ENCODE assay signal across 28 cellular contexts in the genomic region with DNA sequence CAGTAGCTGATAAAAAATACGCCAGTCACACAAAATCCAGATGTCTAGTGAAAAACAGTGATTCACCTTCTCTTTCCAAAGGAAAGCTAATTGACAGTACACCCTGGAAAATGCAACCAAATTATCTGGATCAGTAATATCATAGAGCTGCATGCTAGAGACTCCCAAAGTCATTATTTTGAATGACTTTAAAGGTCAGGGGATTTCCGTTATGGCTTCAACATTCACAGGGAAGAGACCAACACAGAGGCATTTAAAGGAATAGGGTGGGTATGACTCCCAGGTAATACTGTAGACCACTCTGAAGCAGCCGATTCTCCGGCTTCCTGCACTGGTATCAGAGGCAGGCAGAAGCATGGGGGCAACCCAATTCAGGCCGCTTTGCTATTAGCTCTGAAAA.
"Had no signal": no experiment of that assay in that cellular context is flagged by ENCODE, and none has a peak within 500 bp of the region (broad histone marks: within the 10 kb centered on the region; RNA-seq: fewer than 3 reads in every experiment).

No MANE protein-coding gene starts in this region.

- ATAC-seq: esophagus mucosa; gastroesophageal sphincter; left colon; left ventricle myocardium superior; naive thymus-derived CD4-positive, alpha-beta T cell; right cardiac atrium; stimulated activated memory B cell treated with anti-CD40 and anti-IgM and Interleukin-4, amounts not matched to agents 10 μg/mL and 1 μg/mL and 100 μg/mL, for 72 hours; stimulated activated naive CD8-positive, alpha-beta T cell treated with anti-CD3 and anti-CD28 coated beads, Interleukin-15, Interleukin-2, amounts not matched to agents 100 U/mL and 50 U/mL, for 24 hours had no signal

- H3K36me3 ChIP-seq: colonic mucosa, neural progenitor cell, prostate gland, tibial artery had no signal

- H3K4me1 ChIP-seq: colonic mucosa, prostate gland, testis, tibial artery had no signal

- H3K27ac ChIP-seq: colonic mucosa, epithelial cell of prostate, gastroesophageal sphincter, neural progenitor cell, prostate gland, sigmoid colon, testis, tibial artery had no signal

- H3K9ac ChIP-seq: neural progenitor cell had no signal

- H2AFZ ChIP-seq: neural progenitor cell had no signal

- DNase-seq: central memory CD4-positive, alpha-beta T cell; colonic mucosa; effector CD8-positive, alpha-beta T cell; endodermal cell; foreskin fibroblast; hypothalamus; immature natural killer cell; islet precursor cell; kidney glomerular epithelial cell; left colon; left ventricle myocardium superior; mesenchymal stem cell; midbrain; naive thymus-derived CD4-positive, alpha-beta T cell; right cardiac atrium; sigmoid colon; stimulated activated CD4-positive, alpha-beta T cell treated with anti-CD3 and anti-CD28 coated beads, Interleukin-2, amount 100 ng/mL, for 24 hours; stimulated activated CD4-positive, alpha-beta T cell treated with anti-CD3 and anti-CD28 coated beads, Interleukin-4, amount 100 ng/mL, for 4 hours; stimulated activated naive CD8-positive, alpha-beta T cell treated with anti-CD3 and anti-CD28 coated beads, Interleukin-15, Interleukin-2, amounts not matched to agents 100 U/mL and 50 U/mL, for 24 hours; substantia nigra; testis; tibial artery had no signal

- H3K27me3 ChIP-seq: colonic mucosa, gastroesophageal sphincter, neural progenitor cell, sigmoid colon, testis, tibial artery had no signal

- H3K9me3 ChIP-seq: colonic mucosa, gastroesophageal sphincter, prostate gland, sigmoid colon, testis, tibial artery had no signal

- H3K4me2 ChIP-seq: neural progenitor cell had no signal

- H3K4me3 ChIP-seq: colonic mucosa, gastroesophageal sphincter, neural progenitor cell, prostate gland, sigmoid colon, testis, tibial artery had no signal
